In genomic region chr19:40443930-40444180, GRCh38 we compare ENCODE assay signal across 8 cellular contexts. TPM values are rescaled to one million over a fixed set of nuclear protein-coding genes. Genes with fewer than 3 reads are reported as not detected.
A peak's percentile ranks its signal among the peaks of the same experiment; 100 is the strongest.
DNase-seq lines count a peak whose midpoint lies in the region.

No MANE protein-coding gene starts in this region.

- H3K9ac ChIP-seq in mucosa of rectum (ENCODE audit: low read depth in 1 of 2, low read length in 2 of 2): peak overlapping the region; percentile 98 to 100

- no peak for DNase-seq in activated CD4-positive, alpha-beta T cell treated with anti-CD3 and anti-CD28 coated beads, Interleukin-2, amount 10 ng/mL, durations not matched to agents 24 days and 14 days
- no peak for DNase-seq in activated CD4-positive, alpha-beta T cell treated with anti-CD3 and anti-CD28 coated beads for 1 hour
- DNase-seq in NCI-H2171 treated with DMSO at 0.1 percent for 48 hours (lab: John Stamatoyannopoulos, UW) (peak; percentile 72), inferior parietal cortex (ENCODE audit: extremely low spot score) (no peak), NCI-H774 (lab: John Stamatoyannopoulos, UW) (no peak), NCI-H524 treated with DMSO at 0.1 percent for 48 hours (lab: John Stamatoyannopoulos, UW) (no peak)

- peak overlapping the region; percentile 98 for H3K4me3 Mint-ChIP-seq in activated CD4-positive, alpha-beta T cell treated with anti-CD3 and anti-CD28 coated beads, Interleukin-2, amount 10 ng/mL, durations not matched to agents 24 days and 14 days

- no peaks in the 10 kb centered on the region for H3K27me3 ChIP-seq in mucosa of rectum (ENCODE audit: control insufficient read depth in 2 of 2, insufficient read depth in 2 of 2, low read length in 2 of 2)

- peak overlapping the region; percentile 96 for H3K27ac Mint-ChIP-seq in activated CD4-positive, alpha-beta T cell treated with anti-CD3 and anti-CD28 coated beads, Interleukin-2, amount 10 ng/mL, durations not matched to agents 24 days and 14 days

- H3K9me3 Mint-ChIP-seq in activated CD4-positive, alpha-beta T cell treated with anti-CD3 and anti-CD28 coated beads, Interleukin-2, amount 10 ng/mL, durations not matched to agents 24 days and 14 days: no peaks in the 10 kb centered on the region

- peak overlapping the region; percentile 89 to 92 for H3K4me3 ChIP-seq in mucosa of rectum (ENCODE audit: low read length in 2 of 2)

- no peaks in the 10 kb centered on the region for H3K9me3 ChIP-seq in mucosa of rectum (ENCODE audit: control insufficient read depth in 2 of 2, low read length in 2 of 2)

- intact Hi-C loops in activated CD4-positive, alpha-beta T cell treated with anti-CD3 and anti-CD28 coated beads, Interleukin-2, amount 10 ng/mL, durations not matched to agents 24 days and 14 days (cut with micrococcal nuclease): loop anchor here (1.0 to 5.0 kb wide), 10 partner anchors 11 to 472 kb away; partner anchors contain the start of genes ACTMAP, AKT2, BLVRB and C19orf47

- H3K27me3 Mint-ChIP-seq in activated CD4-positive, alpha-beta T cell treated with anti-CD3 and anti-CD28 coated beads, Interleukin-2, amount 10 ng/mL, durations not matched to agents 24 days and 14 days: no peaks in the 10 kb centered on the region

- H3K27ac ChIP-seq in cingulate gyrus (ENCODE audit: low read depth, low read length) (peak overlapping the region; percentile 99), mucosa of rectum (ENCODE audit: low read depth in 2 of 2, low read length in 2 of 2) (peak overlapping the region; percentile 97 to 99)

- peaks cover 10 to 22% of the 10 kb centered on the region in 2 donors for H3K4me1 ChIP-seq in mucosa of rectum (ENCODE audit: control insufficient read depth in 2 of 2, insufficient read depth in 2 of 2, low read length in 2 of 2)

- H3K36me3 ChIP-seq in mucosa of rectum (ENCODE audit: control insufficient read depth in 2 of 2, insufficient read depth in 2 of 2, low read length in 2 of 2): peaks cover 24 to 29% of the 10 kb centered on the region in 2 donors

- peaks cover 14% of the 10 kb centered on the region for H3K4me1 Mint-ChIP-seq in activated CD4-positive, alpha-beta T cell treated with anti-CD3 and anti-CD28 coated beads, Interleukin-2, amount 10 ng/mL, durations not matched to agents 24 days and 14 days

- peaks cover 12% of the 10 kb centered on the region for H3K36me3 Mint-ChIP-seq in activated CD4-positive, alpha-beta T cell treated with anti-CD3 and anti-CD28 coated beads, Interleukin-2, amount 10 ng/mL, durations not matched to agents 24 days and 14 days (ENCODE audit: low read depth)

RNA-seq across cellular contexts. Expression of gene SERTAD3, which starts 0.3 kb away (rescaled TPM):
- total RNA-seq in activated CD4-positive, alpha-beta T cell treated with anti-CD3 and anti-CD28 coated beads, Interleukin-2, amount 10 ng/mL, durations not matched to agents 24 days and 14 days: 10.8 and 12.5 TPM in 2 replicates

RNA-seq across cellular contexts. Expression of gene SERTAD1, which starts 18.1 kb away (rescaled TPM):
- total RNA-seq in activated CD4-positive, alpha-beta T cell treated with anti-CD3 and anti-CD28 coated beads, Interleukin-2, amount 10 ng/mL, durations not matched to agents 24 days and 14 days: 19.3 and 20.8 TPM in 2 replicates

RNA-seq across cellular contexts. Expression of gene BLVRB, which starts 21.7 kb away (rescaled TPM):
- total RNA-seq in activated CD4-positive, alpha-beta T cell treated with anti-CD3 and anti-CD28 coated beads, Interleukin-2, amount 10 ng/mL, durations not matched to agents 24 days and 14 days: 7.5 and 10.6 TPM in 2 replicates

RNA-seq across cellular contexts. Expression of gene SPTBN4, which starts 22.9 kb away (rescaled TPM):
- 0.36 and 0.51 TPM in 2 replicates for total RNA-seq in activated CD4-positive, alpha-beta T cell treated with anti-CD3 and anti-CD28 coated beads, Interleukin-2, amount 10 ng/mL, durations not matched to agents 24 days and 14 days

RNA-seq across cellular contexts. Expression of gene PRX, which starts 30.7 kb away (rescaled TPM):
- total RNA-seq in activated CD4-positive, alpha-beta T cell treated with anti-CD3 and anti-CD28 coated beads, Interleukin-2, amount 10 ng/mL, durations not matched to agents 24 days and 14 days: 0.84 and 0.90 TPM in 2 replicates
